ENCODE assay signal across 8 cellular contexts in genomic region chr7:118104812-118105441, GRCh38.
DNase-seq lines count a peak whose midpoint lies in the region; ATAC-seq, FAIRE-seq and TF ChIP-seq lines count a peak whose summit lies in the region.

No MANE protein-coding gene starts in this region.

- no peak for FAIRE-seq in urothelium cell line (lab: Jason Lieb, UNC)

- H3K4me3 ChIP-seq in foreskin fibroblast (ENCODE audit: low read depth in 1 of 2, low read length in 2 of 2), result no peak overlapping the region

- H3K27ac ChIP-seq in 22Rv1, result no peak overlapping the region

- TF ChIP-seq CTCF in 22Rv1 (IDR thresholded peaks at IDR 0.05) (peak; percentile 85), foreskin fibroblast (IDR thresholded peaks at IDR 0.05; ENCODE audit: low read depth, low read length) (peak; percentile 26)

- ATAC-seq in GM18517 (IDR thresholded peaks at IDR 0.05; ENCODE audit: unreplicated experiment) (peak; percentile 65), HG03521 (IDR thresholded peaks at IDR 0.05; ENCODE audit: unreplicated experiment) (no peak)

- peak; percentile 9 for DNase-seq in HuH-7 (ENCODE audit: low spot score)
- DNase-seq in SIG-M5 (lab: John Stamatoyannopoulos, UW), result peak; percentile 10
- peak in 1 of 2 donors; percentile 4 for DNase-seq in foreskin fibroblast
- peak; percentile 3 for DNase-seq in urothelium cell line (ENCODE audit: low spot score)
- DNase-seq in hepatic stellate cell (ENCODE audit: low spot score), result no peak
